In genomic region chr6:108746841-108747575, GRCh38 we compare ENCODE assay signal across 19 cellular contexts.
DNase-seq lines count a peak whose midpoint lies in the region; ATAC-seq and TF ChIP-seq lines count a peak whose summit lies in the region.
"Had no signal": no experiment of that assay in that cellular context is flagged by ENCODE, and none has a peak within 500 bp of the region (broad histone marks: within the 10 kb centered on the region; RNA-seq: fewer than 3 reads in every experiment).

No MANE protein-coding gene starts in this region.

- no peaks in the 10 kb centered on the region for H3K9me2 ChIP-seq in Loucy (replicated peaks; ENCODE audit: low read depth, low read length)

- H3K27me3 ChIP-seq in Loucy (ENCODE audit: insufficient read depth, low read length, poor library complexity, severe bottlenecking), result no peaks in the 10 kb centered on the region
- no peaks in the 10 kb centered on the region for H3K27me3 ChIP-seq in body of pancreas
- H3K27me3 ChIP-seq in sigmoid colon, result no peaks in the 10 kb centered on the region
- no peaks in the 10 kb centered on the region for H3K27me3 ChIP-seq in breast epithelium

- H3K4me3 ChIP-seq in Loucy (ENCODE audit: low read length, poor library complexity, severe bottlenecking) (no peak overlapping the region), body of pancreas (no peak overlapping the region), sigmoid colon (no peak overlapping the region), breast epithelium (no peak overlapping the region)
- H3K4me3 ChIP-seq: GM12878 had no signal

- H3F3A ChIP-seq in Loucy (ENCODE audit: low read depth), result no peaks in the 10 kb centered on the region

- no peaks in the 10 kb centered on the region for H4K20me1 ChIP-seq in Loucy (ENCODE audit: insufficient read depth, low read length, poor library complexity, severe bottlenecking)

- H2AFZ ChIP-seq in Loucy (ENCODE audit: low read length), result peak overlapping the region; percentile 81

- no peak overlapping the region for H3K9ac ChIP-seq in Loucy (ENCODE audit: low read depth, low read length, poor library complexity, severe bottlenecking)

- DNase-seq in body of pancreas (no peak), left kidney (ENCODE audit: low read depth, low spot score) (peak; percentile 66), sigmoid colon (no peak), breast epithelium (ENCODE audit: low spot score in 2 of 2) (no peak), amniotic stem cell (lab: John Stamatoyannopoulos, UW) (no peak)
- DNase-seq: C1 segment of cervical spinal cord, DMS 273 treated with DMSO at 0.1 percent for 48 hours, GDM1, GOT3, KG1, NCI-H1092, NCI-H146, NCI-H510A treated with DMSO at 0.1 percent for 48 hours, SHP77 treated with DMSO at 0.1 percent for 48 hours had no signal

- peak overlapping the region in 3 of 4 donors; percentile 30 to 63 (median 62) for H3K27ac ChIP-seq in body of pancreas
- H3K27ac ChIP-seq in sigmoid colon, result peak overlapping the region in 3 of 4 donors; percentile 59 to 74 (median 60)
- H3K27ac ChIP-seq in breast epithelium, result no peak overlapping the region

- WGBS in body of pancreas, 2 donors, result 90 to 92% methylated on average over 9 of the region's 9 CpGs
- 66 to 84% methylated on average over 9 of the region's 9 CpGs for WGBS in sigmoid colon, 2 donors

- TF ChIP-seq EP300 in sigmoid colon (IDR thresholded peaks at IDR 0.05), result no peak

- H3K4me1 ChIP-seq in Loucy (ENCODE audit: insufficient read depth, low read length, poor library complexity, severe bottlenecking) (peaks cover 16% of the 10 kb centered on the region), body of pancreas (peaks cover 60% of the 10 kb centered on the region), sigmoid colon (peaks cover 0 to 52% (median 37%) of the 10 kb centered on the region in 4 donors), breast epithelium (no peaks in the 10 kb centered on the region)

- ATAC-seq in body of pancreas (no peak), GM19324 (IDR thresholded peaks at IDR 0.05; ENCODE audit: low FRiP score, unreplicated experiment) (no peak), HG02885 (IDR thresholded peaks at IDR 0.05; ENCODE audit: poor library complexity, unreplicated experiment) (no peak)
- ATAC-seq: GM12878, HepG2 had no signal

- no peaks in the 10 kb centered on the region for H3K9me3 ChIP-seq in Loucy (ENCODE audit: insufficient read depth, low read depth, low read length)
- H3K9me3 ChIP-seq in body of pancreas, result peaks cover 0 to 3% (median 0%) of the 10 kb centered on the region in 3 donors
- H3K9me3 ChIP-seq in sigmoid colon, result no peaks in the 10 kb centered on the region
- H3K9me3 ChIP-seq in breast epithelium, result no peaks in the 10 kb centered on the region

- no peak for TF ChIP-seq CTCF in Loucy (conservative IDR thresholded peaks at IDR 0.05; ENCODE audit: low read length)
- no peak for TF ChIP-seq CTCF in body of pancreas (IDR thresholded peaks at IDR 0.05)
- TF ChIP-seq CTCF in sigmoid colon (IDR thresholded peaks at IDR 0.05), result no peak
- no peak for TF ChIP-seq CTCF in breast epithelium (IDR thresholded peaks at IDR 0.05)

- H3K4me2 ChIP-seq in Loucy (ENCODE audit: low read depth, low read length, poor library complexity, severe bottlenecking), result peak overlapping the region; percentile 36

- no peaks in the 10 kb centered on the region for H3K36me3 ChIP-seq in Loucy (ENCODE audit: insufficient read depth, low read length)
- H3K36me3 ChIP-seq in body of pancreas (replicated peaks in 1 of 2; ENCODE audit: insufficient read depth in 1 of 2, low read depth in 2 of 2), result no peaks in the 10 kb centered on the region
- no peaks in the 10 kb centered on the region for H3K36me3 ChIP-seq in sigmoid colon
- H3K36me3 ChIP-seq in breast epithelium, result no peaks in the 10 kb centered on the region

- no peaks in the 10 kb centered on the region for H3K79me2 ChIP-seq in Loucy (ENCODE audit: insufficient read depth, low read length)

- intact Hi-C loops in body of pancreas (cut with DNase I), result no loop called here
- intact Hi-C loops in sigmoid colon (cut with DNase I), result loop anchor here (5.0 kb wide), 1 partner anchor 35 kb away; no protein-coding TSS in a partner anchor
- intact Hi-C loops in breast epithelium (cut with DNase I; ENCODE audit: low total_unique reads), result no loop called here

- TF ChIP-seq POLR2A in body of pancreas (IDR thresholded peaks at IDR 0.05) (no peak), sigmoid colon (IDR thresholded peaks at IDR 0.05) (no peak), breast epithelium (IDR thresholded peaks at IDR 0.05) (no peak)

Comparison
In these comparisons a context has a peak if more than half of its experiments do, and no peak if none do; other contexts are left out.
1. H3K27ac ChIP-seq: peak in body of pancreas (3 of 4) and sigmoid colon (3 of 4); none in breast epithelium (0 of 2).